Comparison of ENCODE assay signal across 9 cellular contexts in genomic region chr19:3868770-3869456, GRCh38. TPM values are rescaled to one million over a fixed set of nuclear protein-coding genes. Genes with fewer than 3 reads are reported as not detected.
DNase-seq lines count a peak whose midpoint lies in the region; ATAC-seq and TF ChIP-seq lines count a peak whose summit lies in the region.
"Had no signal": no experiment of that assay in that cellular context is flagged by ENCODE, and none has a peak within 500 bp of the region (broad histone marks: within the 10 kb centered on the region; RNA-seq: fewer than 3 reads in every experiment).

Gene ZFR2 (minus strand): TSS chr19:3869038. CDS start chr19:3869017, 21 bp downstream.

- H3K4me1 ChIP-seq in HEK293 (ENCODE audit: control insufficient read depth, insufficient read depth, low read length), result no peaks in the 10 kb centered on the region
- peaks cover 7% of the 10 kb centered on the region for H3K4me1 ChIP-seq in vagina

- no peaks in the 10 kb centered on the region for H3K9me3 ChIP-seq in HEK293 (ENCODE audit: control insufficient read depth, insufficient read depth, low read depth, low read length)
- H3K9me3 ChIP-seq in vagina, result no peaks in the 10 kb centered on the region

- ATAC-seq in HG02610 (IDR thresholded peaks at IDR 0.05; ENCODE audit: unreplicated experiment), result no peak
- ATAC-seq in GM21423 (IDR thresholded peaks at IDR 0.05; ENCODE audit: unreplicated experiment), result no peak
- ATAC-seq in GM21360 (IDR thresholded peaks at IDR 0.05; ENCODE audit: unreplicated experiment), result no peak

- peaks cover 11% of the 10 kb centered on the region for H3K27me3 ChIP-seq in vagina

- no peak for TF ChIP-seq CTCF in HEK293 (tag by site-specific recombination; IDR thresholded peaks at IDR 0.05)
- no peak for TF ChIP-seq CTCF in vagina (IDR thresholded peaks at IDR 0.05)

- peaks cover 4% of the 10 kb centered on the region for H3K4me1 Mint-ChIP-seq in activated CD4-positive, alpha-beta T cell treated with anti-CD3 and anti-CD28 coated beads, Interleukin-2, amount 10 ng/mL, durations not matched to agents 24 days and 14 days

- TF ChIP-seq POLR2A in vagina (IDR thresholded peaks at IDR 0.05), result no peak

- H3K4me3 Mint-ChIP-seq in activated CD4-positive, alpha-beta T cell treated with anti-CD3 and anti-CD28 coated beads, Interleukin-2, amount 10 ng/mL, durations not matched to agents 24 days and 14 days, result peak within 1 kb of the TSS; percentile 17

- DNase-seq in activated CD4-positive, alpha-beta T cell treated with anti-CD3 and anti-CD28 coated beads, Interleukin-2, amount 10 ng/mL, durations not matched to agents 24 days and 14 days, result peak; percentile 66
- DNase-seq in epidermal melanocyte (ENCODE audit: insufficient read length, low spot score) (peak; percentile 2), vagina (ENCODE audit: extremely low spot score in 2 of 2) (no peak)
- DNase-seq in stimulated activated CD4-positive, alpha-beta T cell treated with anti-CD3 and anti-CD28 coated beads, Interleukin-2, amount 100 ng/mL, for 4 hours (ENCODE audit: low read depth), result peak; percentile 19

- no peak within 1 kb of the TSS for H3K4me3 ChIP-seq in HEK293 (ENCODE audit: low read depth, low read length)
- H3K4me3 ChIP-seq in vagina, result no peak within 1 kb of the TSS

- H3K9me3 Mint-ChIP-seq in activated CD4-positive, alpha-beta T cell treated with anti-CD3 and anti-CD28 coated beads, Interleukin-2, amount 10 ng/mL, durations not matched to agents 24 days and 14 days, result peaks cover 6% of the 10 kb centered on the region

- CTCF ChIA-PET in HEK293 (lab: Yijun Ruan, JAX), result interaction anchor here (0.6 kb wide), 1 partner anchor 298 kb away, joined by 3 read pairs; no protein-coding TSS in a partner anchor

- H3K36me3 ChIP-seq in HEK293 (ENCODE audit: control insufficient read depth in 2 of 2, insufficient read depth in 1 of 2, low read length in 2 of 2), result no peaks in the 10 kb centered on the region
- no peaks in the 10 kb centered on the region for H3K36me3 ChIP-seq in vagina

- POLR2A ChIA-PET in HEK293 (lab: Yijun Ruan, JAX), result no interaction called here

- peaks cover 31% of the 10 kb centered on the region for H3K27me3 Mint-ChIP-seq in activated CD4-positive, alpha-beta T cell treated with anti-CD3 and anti-CD28 coated beads, Interleukin-2, amount 10 ng/mL, durations not matched to agents 24 days and 14 days

- H3K36me3 Mint-ChIP-seq in activated CD4-positive, alpha-beta T cell treated with anti-CD3 and anti-CD28 coated beads, Interleukin-2, amount 10 ng/mL, durations not matched to agents 24 days and 14 days (ENCODE audit: low read depth), result no peaks in the 10 kb centered on the region

- no peak within 1 kb of the TSS for H3K27ac Mint-ChIP-seq in activated CD4-positive, alpha-beta T cell treated with anti-CD3 and anti-CD28 coated beads, Interleukin-2, amount 10 ng/mL, durations not matched to agents 24 days and 14 days

- no peak within 1 kb of the TSS for H3K27ac ChIP-seq in HEK293 (ENCODE audit: extremely low read depth, low read depth, low read length)
- no peak within 1 kb of the TSS for H3K27ac ChIP-seq in vagina

- intact Hi-C loops in activated CD4-positive, alpha-beta T cell treated with anti-CD3 and anti-CD28 coated beads, Interleukin-2, amount 10 ng/mL, durations not matched to agents 24 days and 14 days (cut with micrococcal nuclease), result no loop called here
- intact Hi-C loops in vagina (cut with DNase I), result no loop called here

TF ChIP-seq in HEK293, 187 proteins besides CTCF, POLR2A, EP300 and RAD21:
- TF ChIP-seq WT1 (tag by site-specific recombination; IDR thresholded peaks at IDR 0.05), result no peak
- TF ChIP-seq ZNF571 (tag by site-specific recombination; IDR thresholded peaks at IDR 0.05), result no peak
- no peak for TF ChIP-seq OVOL3 (tag by site-specific recombination; IDR thresholded peaks at IDR 0.05)
- peak; percentile 63 for TF ChIP-seq SP2 (tag by site-specific recombination; IDR thresholded peaks at IDR 0.05)

RNA-seq across cellular contexts. Expression of gene ZFR2, which starts in this region (rescaled TPM):
- total RNA-seq in activated CD4-positive, alpha-beta T cell treated with anti-CD3 and anti-CD28 coated beads, Interleukin-2, amount 10 ng/mL, durations not matched to agents 24 days and 14 days, result not detected in 2 replicates
- not detected for total RNA-seq in vagina
- total RNA-seq: lung microvascular endothelial cell had no signal

Comparison
In these comparisons a context has a peak if more than half of its experiments do, and no peak if none do; other contexts are left out.
1. Peak in DNase-seq in activated CD4-positive, alpha-beta T cell treated with anti-CD3 and anti-CD28 coated beads, Interleukin-2, amount 10 ng/mL, durations not matched to agents 24 days and 14 days; RNA of the gene not detected or under 1 TPM.
2. DNase-seq: peak in epidermal melanocyte (single experiment) and stimulated activated CD4-positive, alpha-beta T cell treated with anti-CD3 and anti-CD28 coated beads, Interleukin-2, amount 100 ng/mL, for 4 hours (single experiment); none in vagina (0 of 2).